8 cellular contexts compared by ENCODE assay signal in genomic region chr15:75649045-75649761, GRCh38. TPM values are rescaled to one million over a fixed set of nuclear protein-coding genes. Genes with fewer than 3 reads are reported as not detected.
DNase-seq lines count a peak whose midpoint lies in the region; ATAC-seq, FAIRE-seq and TF ChIP-seq lines count a peak whose summit lies in the region.

No MANE protein-coding gene starts in this region.

- no peak for FAIRE-seq in bronchial epithelial cell (lab: Jason Lieb, UNC)

- no peaks in the 10 kb centered on the region for H3K9me3 ChIP-seq in lower lobe of right lung
- no peaks in the 10 kb centered on the region for H3K9me3 ChIP-seq in thyroid gland

- no peak for TF ChIP-seq CTCF in bronchial epithelial cell (IDR thresholded peaks at IDR 0.05; ENCODE audit: insufficient read depth, low read length, severe bottlenecking)
- TF ChIP-seq CTCF in lower lobe of right lung (IDR thresholded peaks at IDR 0.05), result no peak
- no peak for TF ChIP-seq CTCF in thyroid gland (IDR thresholded peaks at IDR 0.05)

- DNase-seq in activated CD8-positive, alpha-beta memory T cell treated with anti-CD3 and anti-CD28 coated beads, Interleukin-2, amount 10 ng/mL, durations not matched to agents 7 days and 5 days, result no peak
- DNase-seq in activated CD8-positive, alpha-beta memory T cell treated with anti-CD3 and anti-CD28 coated beads, Interleukin-2, amount 50 U/mL, for 4 hours, result no peak
- DNase-seq in bronchial epithelial cell (ENCODE audit: low read depth) (no peak), lower lobe of right lung (no peak), thyroid gland (no peak), DMS 273 (lab: John Stamatoyannopoulos, UW; ENCODE audit: unreplicated experiment) (no peak), cortex of kidney (lab: John Stamatoyannopoulos, UW) (no peak), SW480 (ENCODE audit: low spot score) (no peak)

- peaks cover 25% of the 10 kb centered on the region for H3K36me3 ChIP-seq in bronchial epithelial cell (ENCODE audit: control insufficient read depth, insufficient read depth, low read length)
- peaks cover 19% of the 10 kb centered on the region for H3K36me3 ChIP-seq in lower lobe of right lung
- peaks cover 0 to 7% of the 10 kb centered on the region in 2 donors for H3K36me3 ChIP-seq in thyroid gland

- H3K27ac ChIP-seq in lower lobe of right lung, result peak overlapping the region; percentile 95
- H3K27ac ChIP-seq in thyroid gland, result peak overlapping the region; percentile 55 to 96 (median 82)

- intact Hi-C loops in lower lobe of right lung (cut with DNase I), result no loop called here
- intact Hi-C loops in thyroid gland (cut with DNase I), result loop anchor here (5.0 kb wide), 1 partner anchor 192 kb away; no protein-coding TSS in a partner anchor

- peaks cover 26% of the 10 kb centered on the region for H3K4me1 Mint-ChIP-seq in activated CD8-positive, alpha-beta memory T cell treated with anti-CD3 and anti-CD28 coated beads, Interleukin-2, amount 10 ng/mL, durations not matched to agents 7 days and 5 days

- H3K4me3 Mint-ChIP-seq in activated CD8-positive, alpha-beta memory T cell treated with anti-CD3 and anti-CD28 coated beads, Interleukin-2, amount 10 ng/mL, durations not matched to agents 7 days and 5 days, result peak overlapping the region; percentile 76

- peak overlapping the region; percentile 90 for H3K4me3 ChIP-seq in bronchial epithelial cell (ENCODE audit: low read depth, low read length)
- H3K4me3 ChIP-seq in lower lobe of right lung, result peak overlapping the region; percentile 82
- peak overlapping the region in 2 of 3 donors; percentile 2 to 83 for H3K4me3 ChIP-seq in thyroid gland (replicated peaks in 1 of 3)

- H3K9me3 Mint-ChIP-seq in activated CD8-positive, alpha-beta memory T cell treated with anti-CD3 and anti-CD28 coated beads, Interleukin-2, amount 10 ng/mL, durations not matched to agents 7 days and 5 days (ENCODE audit: low read depth), result no peaks in the 10 kb centered on the region

- no peaks in the 10 kb centered on the region for H3K36me3 Mint-ChIP-seq in activated CD8-positive, alpha-beta memory T cell treated with anti-CD3 and anti-CD28 coated beads, Interleukin-2, amount 10 ng/mL, durations not matched to agents 7 days and 5 days

- peaks cover 19% of the 10 kb centered on the region for H3K27me3 Mint-ChIP-seq in activated CD8-positive, alpha-beta memory T cell treated with anti-CD3 and anti-CD28 coated beads, Interleukin-2, amount 10 ng/mL, durations not matched to agents 7 days and 5 days

- no peak for ATAC-seq in activated CD8-positive, alpha-beta memory T cell treated with anti-CD3 and anti-CD28 coated beads, Interleukin-2, amount 10 ng/mL, durations not matched to agents 7 days and 5 days
- no peak for ATAC-seq in lower lobe of right lung

- no peak for TF ChIP-seq POLR2A in thyroid gland (IDR thresholded peaks at IDR 0.05)

- no peaks in the 10 kb centered on the region for H3K27me3 ChIP-seq in bronchial epithelial cell (ENCODE audit: control insufficient read depth, insufficient read depth, low read length)
- no peaks in the 10 kb centered on the region for H3K27me3 ChIP-seq in lower lobe of right lung (ENCODE audit: low read depth)
- H3K27me3 ChIP-seq in thyroid gland, result no peaks in the 10 kb centered on the region

- CTCF ChIA-PET in activated CD8-positive, alpha-beta memory T cell treated with anti-CD3 and anti-CD28 coated beads, Interleukin-2, amount 10 ng/mL, durations not matched to agents 7 days and 5 days (lab: Charles Lee), result interaction anchor here (0.5 kb wide), 1 partner anchor 8 kb away, joined by 3 read pairs; no protein-coding TSS in a partner anchor

- H3K4me1 ChIP-seq in lower lobe of right lung (peaks cover 70% of the 10 kb centered on the region), thyroid gland (peaks cover 43 to 67% of the 10 kb centered on the region in 2 donors)

- H3K27ac Mint-ChIP-seq in activated CD8-positive, alpha-beta memory T cell treated with anti-CD3 and anti-CD28 coated beads, Interleukin-2, amount 10 ng/mL, durations not matched to agents 7 days and 5 days, result no peak overlapping the region

- 69 to 84% methylated on average over 10 to 15 of the region's 19 CpGs for WGBS in thyroid gland, 2 donors

RNA-seq across cellular contexts. Expression of gene SNX33, which starts 1.5 kb away (rescaled TPM):
- total RNA-seq in activated CD8-positive, alpha-beta memory T cell treated with anti-CD3 and anti-CD28 coated beads, Interleukin-2, amount 10 ng/mL, durations not matched to agents 7 days and 5 days, result 1 to 10 TPM; 1.4 to 3.5 TPM
- 15.0 and 19.8 TPM in 2 replicates for total RNA-seq in bronchial epithelial cell
- total RNA-seq in lower lobe of right lung, result 28.9 TPM
- total RNA-seq in thyroid gland, result 10 to 100 TPM; 22.8 to 28.7 (median 26.5) TPM

RNA-seq across cellular contexts. Expression of gene IMP3, which starts 9.2 kb away (rescaled TPM):
- total RNA-seq in activated CD8-positive, alpha-beta memory T cell treated with anti-CD3 and anti-CD28 coated beads, Interleukin-2, amount 10 ng/mL, durations not matched to agents 7 days and 5 days, result 100 to 1,000 TPM in 1 of 2 experiments, 10 to 100 TPM in 1; 84.0 to 109 TPM
- total RNA-seq in bronchial epithelial cell (95.0 and 215 TPM in 2 replicates), lower lobe of right lung (56.5 TPM), thyroid gland (100 to 1,000 TPM in 2 of 4 donors, 10 to 100 TPM in 2; 75.2 to 187 (median 133) TPM)

RNA-seq across cellular contexts. Expression of gene SNUPN, which starts 23.7 kb away (rescaled TPM):
- total RNA-seq in activated CD8-positive, alpha-beta memory T cell treated with anti-CD3 and anti-CD28 coated beads, Interleukin-2, amount 10 ng/mL, durations not matched to agents 7 days and 5 days, result 10 to 100 TPM; 25.8 to 27.3 TPM
- 16.1 and 18.8 TPM in 2 replicates for total RNA-seq in bronchial epithelial cell
- 21.7 TPM for total RNA-seq in lower lobe of right lung
- total RNA-seq in thyroid gland, result 10 to 100 TPM; 24.7 to 31.8 (median 27.8) TPM
